In the genomic region with DNA sequence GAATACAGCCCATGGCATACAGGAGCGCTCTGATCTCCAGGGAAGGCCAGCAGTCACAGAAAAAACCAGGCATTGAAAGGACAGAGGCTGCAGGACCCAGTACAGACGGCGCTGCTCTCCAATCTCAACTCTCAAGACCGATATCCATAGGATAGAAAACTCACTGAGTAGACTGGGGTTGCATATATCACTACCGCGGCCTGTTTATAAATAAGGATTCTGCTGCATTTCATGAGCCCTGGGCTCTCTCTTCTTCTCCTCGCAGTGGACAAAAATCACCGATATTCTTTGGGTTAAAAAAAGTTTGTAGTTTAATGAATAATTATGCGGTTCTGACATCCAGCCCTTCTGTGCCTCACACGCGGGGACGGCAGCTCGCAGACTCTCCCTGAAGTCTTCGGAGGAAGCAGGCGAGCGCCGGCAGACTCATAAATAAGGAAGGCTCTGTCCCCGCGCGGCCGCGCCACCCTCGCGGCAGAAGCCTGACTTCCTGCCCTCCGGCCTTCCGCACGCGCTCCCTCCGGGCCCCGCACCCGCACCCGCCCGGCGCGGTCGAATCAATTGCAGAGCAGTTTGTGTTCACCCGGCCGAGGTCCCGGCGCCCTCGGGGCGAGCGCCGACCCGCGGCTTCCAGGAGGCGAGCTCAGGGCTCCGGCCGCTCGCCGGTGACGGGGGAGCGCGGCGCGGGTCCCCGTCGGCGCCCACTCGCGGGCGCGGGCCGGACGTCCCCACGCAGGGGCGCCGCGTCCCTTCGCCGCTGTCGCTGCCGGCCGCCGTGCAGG, we compare ENCODE assay signal across 8 cellular contexts. TPM values are rescaled to one million over a fixed set of nuclear protein-coding genes. Genes with fewer than 3 reads are reported as not detected.
DNase-seq lines count a peak whose midpoint lies in the region; ATAC-seq, FAIRE-seq and TF ChIP-seq lines count a peak whose summit lies in the region.

A gene with protein sequence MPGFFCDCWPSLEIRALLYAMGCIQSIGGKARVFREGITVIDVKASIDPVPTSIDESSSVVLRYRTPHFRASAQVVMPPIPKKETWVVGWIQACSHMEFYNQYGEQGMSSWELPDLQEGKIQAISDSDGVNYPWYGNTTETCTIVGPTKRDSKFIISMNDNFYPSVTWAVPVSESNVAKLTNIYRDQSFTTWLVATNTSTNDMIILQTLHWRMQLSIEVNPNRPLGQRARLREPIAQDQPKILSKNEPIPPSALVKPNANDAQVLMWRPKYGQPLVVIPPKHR (minus strand): TSS at position 404 of the 782 bp plus-strand sequence. CDS start 331 bp downstream, at position 73.

- ATAC-seq in omental fat pad (ENCODE audit: low FRiP score) = no peak

- H3K4me1 Mint-ChIP-seq in activated naive CD8-positive, alpha-beta T cell (ENCODE audit: low read depth) = peaks cover 26% of the 10 kb centered on the region

- H3K9me3 Mint-ChIP-seq in activated naive CD8-positive, alpha-beta T cell (ENCODE audit: low read depth) = no peaks in the 10 kb centered on the region

- H3K36me3 ChIP-seq in iPS DF 6.9 (ENCODE audit: control insufficient read depth, insufficient read depth, low read length) (no peaks in the 10 kb centered on the region; the same call in 1 of the 2 replicates), small intestine (ENCODE audit: control insufficient read depth in 2 of 2, insufficient read depth in 2 of 2, low read length in 2 of 2) (no peaks in the 10 kb centered on the region)

- WGBS in iPS DF 6.9 (ENCODE audit: insufficient coverage, insufficient read length) = no CpG with 5 or more reads among the region's 75 CpGs
- 5 to 6% (median 6%) methylated on average over 66 to 75 of the region's 75 CpGs for WGBS in small intestine, 3 donors

- H3K27ac ChIP-seq in iPS DF 6.9 (ENCODE audit: low read length) = no peak within 1 kb of the TSS
- peak within 1 kb of the TSS; percentile 25 to 94 for H3K27ac ChIP-seq in small intestine (ENCODE audit: low read depth in 1 of 2, low read length in 1 of 2)

- peak within 1 kb of the TSS; percentile 99 for H3K27ac Mint-ChIP-seq in activated naive CD8-positive, alpha-beta T cell

- H3K4me3 Mint-ChIP-seq in activated naive CD8-positive, alpha-beta T cell = peak within 1 kb of the TSS; percentile 97

- peak; percentile 25 for TF ChIP-seq CTCF in GM10266 (IDR thresholded peaks at IDR 0.05; ENCODE audit: control insufficient read depth, insufficient read depth, low read depth, missing control alignments)
- no peak for TF ChIP-seq CTCF in omental fat pad (IDR thresholded peaks at IDR 0.05)

- H3K4me1 ChIP-seq in iPS DF 6.9 (ENCODE audit: control insufficient read depth, insufficient read depth, low read length) (peaks cover 3% of the 10 kb centered on the region; the same call in 1 of the 2 replicates), small intestine (ENCODE audit: control insufficient read depth in 2 of 2, insufficient read depth in 1 of 2, low read depth in 1 of 2, low read length in 1 of 2) (peaks cover 0 to 6% of the 10 kb centered on the region in 2 donors)

- no peaks in the 10 kb centered on the region for H3K36me3 Mint-ChIP-seq in activated naive CD8-positive, alpha-beta T cell

- DNase-seq in GM10266 (ENCODE audit: extremely low spot score) (peak; percentile 68), NCI-H82 (lab: John Stamatoyannopoulos, UW) (peak; percentile 46), iPS DF 6.9 (ENCODE audit: low read depth, low spot score) (no peak), small intestine (peak; percentile 21), occipital lobe (lab: John Stamatoyannopoulos, UW) (no peak), omental fat pad (ENCODE audit: low spot score) (no peak), OCI-M2 (lab: John Stamatoyannopoulos, UW; ENCODE audit: unreplicated experiment) (no peak)

- no peaks in the 10 kb centered on the region for H3K27me3 Mint-ChIP-seq in activated naive CD8-positive, alpha-beta T cell

- H3K4me3 ChIP-seq in iPS DF 6.9 (ENCODE audit: low read length) = peak within 1 kb of the TSS; percentile 52
- H3K4me3 ChIP-seq in small intestine (ENCODE audit: low read depth in 1 of 2, low read length in 2 of 2) = peak within 1 kb of the TSS; percentile 67 to 72

- H3K9me3 ChIP-seq in iPS DF 6.9 (ENCODE audit: control insufficient read depth, insufficient read depth, low read length) (no peaks in the 10 kb centered on the region), small intestine (ENCODE audit: control insufficient read depth, low read depth) (no peaks in the 10 kb centered on the region)

- H3K27me3 ChIP-seq in iPS DF 6.9 (ENCODE audit: control insufficient read depth, insufficient read depth, low read length) = peaks cover 8% of the 10 kb centered on the region; the same call in 1 of the 2 replicates
- peaks cover 0 to 2% of the 10 kb centered on the region in 2 donors for H3K27me3 ChIP-seq in small intestine (ENCODE audit: control insufficient read depth in 2 of 2, insufficient read depth in 2 of 2, low read length in 2 of 2)

- no peak for FAIRE-seq in small intestine (lab: Jason Lieb, UNC)

RNA-seq across cellular contexts. Expression of the gene that starts here (rescaled TPM):
- polyA plus RNA-seq in small intestine = 1 to 10 TPM in 2 of 3 donors, under 1 TPM in 1; 0.89 to 3.2 (median 1.9) TPM
- total RNA-seq in occipital lobe (1.7 TPM), omental fat pad (1 to 10 TPM; 1.9 to 9.9 (median 5.5) TPM)

Comparison
In these comparisons a context has a peak if more than half of its experiments do, and no peak if none do; other contexts are left out.
1. DNase-seq: peak in GM10266 (single experiment), NCI-H82 (single experiment) and small intestine (single experiment); none in iPS DF 6.9 (single experiment), occipital lobe (single experiment), omental fat pad (single experiment) and OCI-M2 (single experiment).